In the genomic region with DNA sequence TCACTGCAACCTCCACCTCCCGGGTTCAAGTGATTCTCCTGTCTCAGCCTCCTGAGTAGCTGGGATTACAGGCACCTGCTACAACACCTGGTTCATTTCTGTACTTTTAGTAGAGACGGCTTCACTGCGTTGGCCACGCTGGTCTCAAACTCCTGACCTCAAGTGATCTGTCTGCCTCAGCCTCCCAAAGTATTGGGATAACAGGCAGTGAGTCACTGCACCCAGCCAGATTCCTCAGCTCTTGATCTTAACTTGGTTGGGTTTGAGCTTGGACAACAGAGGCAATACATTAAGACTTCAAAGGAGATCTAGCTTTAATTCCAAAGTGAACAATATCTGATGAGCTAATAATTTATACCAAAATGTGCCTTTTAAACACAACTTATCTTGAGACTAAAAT, we compare ENCODE assay signal across 19 cellular contexts. TPM values are rescaled to one million over a fixed set of nuclear protein-coding genes. Genes with fewer than 3 reads are reported as not detected.
A peak's percentile ranks its signal among the peaks of the same experiment; 100 is the strongest.
DNase-seq lines count a peak whose midpoint lies in the region; ATAC-seq and TF ChIP-seq lines count a peak whose summit lies in the region.
"Had no signal": no experiment of that assay in that cellular context is flagged by ENCODE, and none has a peak within 500 bp of the region (broad histone marks: within the 10 kb centered on the region; RNA-seq: fewer than 3 reads in every experiment).

No MANE protein-coding gene starts in this region.

- H3K27ac ChIP-seq in transverse colon: no peak overlapping the region
- H3K27ac ChIP-seq: left ventricle myocardium inferior, WERI-Rb-1 had no signal

- no peaks in the 10 kb centered on the region for H3K27me3 ChIP-seq in transverse colon
- H3K27me3 ChIP-seq: upper lobe of left lung had no signal

- H3K4me3 ChIP-seq in fibroblast of pulmonary artery (replicated peaks; ENCODE audit: low read depth, low read length) (no peak overlapping the region), transverse colon (no peak overlapping the region)
- H3K4me3 ChIP-seq: left ventricle myocardium inferior, smooth muscle cell, upper lobe of left lung had no signal

- H3K27ac Mint-ChIP-seq in activated T-cell treated with anti-CD3 and anti-CD28 coated beads, Interleukin-2, amount 50 U/mL, for 24 hours: peak overlapping the region; percentile 63
- peak overlapping the region; percentile 35 for H3K27ac Mint-ChIP-seq in activated T-helper 2 cell treated with anti-CD3 and anti-CD28 coated beads, Interferon-gamma antibody, Interleukin-2, Interleukin-4, amounts not matched to agents 10 μg/mL and 5 μg/mL and 100 μg/mL, durations not matched to agents 14 hours and 24 hours and 36 hours
- H3K27ac Mint-ChIP-seq: progenitor cell of endocrine pancreas had no signal

- H3K4me3 Mint-ChIP-seq in activated T-cell treated with anti-CD3 and anti-CD28 coated beads, Interleukin-2, amount 50 U/mL, for 24 hours: no peak overlapping the region
- H3K4me3 Mint-ChIP-seq in activated T-helper 2 cell treated with anti-CD3 and anti-CD28 coated beads, Interferon-gamma antibody, Interleukin-2, Interleukin-4, amounts not matched to agents 10 μg/mL and 5 μg/mL and 100 μg/mL, durations not matched to agents 14 hours and 24 hours and 36 hours (ENCODE audit: low read depth): no peak overlapping the region

- peak; percentile 12 for TF ChIP-seq POLR2A in transverse colon (IDR thresholded peaks at IDR 0.05)

- 95% methylated on average over 4 of the region's 4 CpGs; no CpG with 5 or more reads in 1 of the 2 donors for WGBS in transverse colon (ENCODE audit: low coverage in 1 of 2), 2 donors

- no peaks in the 10 kb centered on the region for H3K9me3 Mint-ChIP-seq in activated T-cell treated with anti-CD3 and anti-CD28 coated beads, Interleukin-2, amount 50 U/mL, for 24 hours
- H3K9me3 Mint-ChIP-seq in activated T-helper 2 cell treated with anti-CD3 and anti-CD28 coated beads, Interferon-gamma antibody, Interleukin-2, Interleukin-4, amounts not matched to agents 10 μg/mL and 5 μg/mL and 100 μg/mL, durations not matched to agents 14 hours and 24 hours and 36 hours: no peaks in the 10 kb centered on the region

- in situ Hi-C loops in transverse colon (cut with MboI; ENCODE audit: low pct_ligation_motif_present in 1 of 4, low pct_unique_long_range_greater_than_20kb in 1 of 4, low sequenced_read_pairs in 3 of 4) (no loop called here), ACHN (cut with HindIII; ENCODE audit: low pct_ligation_motif_present, low pct_unique_long_range_greater_than_20kb, low sequenced_read_pairs) (no loop called here)

- peaks cover 0 to 49% (median 27%) of the 10 kb centered on the region in 4 donors for H3K4me1 ChIP-seq in transverse colon

- no peaks in the 10 kb centered on the region for H3K27me3 Mint-ChIP-seq in activated T-cell treated with anti-CD3 and anti-CD28 coated beads, Interleukin-2, amount 50 U/mL, for 24 hours
- H3K27me3 Mint-ChIP-seq in activated T-helper 2 cell treated with anti-CD3 and anti-CD28 coated beads, Interferon-gamma antibody, Interleukin-2, Interleukin-4, amounts not matched to agents 10 μg/mL and 5 μg/mL and 100 μg/mL, durations not matched to agents 14 hours and 24 hours and 36 hours (ENCODE audit: low read depth): no peaks in the 10 kb centered on the region
- H3K27me3 Mint-ChIP-seq: progenitor cell of endocrine pancreas had no signal

- DNase-seq in activated T-cell treated with anti-CD3 and anti-CD28 coated beads, Interleukin-2, amount 50 U/mL, for 24 hours: no peak
- no peak for DNase-seq in activated T-cell treated with anti-CD3 and anti-CD28 coated beads, Interleukin-2, amount 50 U/mL, for 1 hour
- DNase-seq in activated T-helper 2 cell treated with anti-CD3 and anti-CD28 coated beads, Interferon-gamma antibody, Interleukin-2, Interleukin-4, amounts not matched to agents 10 μg/mL and 5 μg/mL and 100 μg/mL, durations not matched to agents 14 hours and 24 hours and 36 hours (ENCODE audit: low spot score): no peak
- DNase-seq in fibroblast of pulmonary artery (ENCODE audit: low read depth): peak; percentile 21
- no peak for DNase-seq in transverse colon
- DNase-seq in DMS 273 treated with DMSO at 0.1 percent for 48 hours (lab: John Stamatoyannopoulos, UW): no peak
- DNase-seq in ACHN: no peak
- DNase-seq: GDM1; H7; left ventricle myocardium inferior; NCI-H1694; NCI-H2227 treated with DMSO at 0.1 percent for 48 hours; RPMI8226; stimulated activated naive CD8-positive, alpha-beta T cell treated with anti-CD3 and anti-CD28 coated beads, Interleukin-15, Interleukin-2, amounts not matched to agents 100 U/mL and 50 U/mL, for 24 hours; WERI-Rb-1 had no signal

- intact Hi-C loops in activated T-helper 2 cell treated with anti-CD3 and anti-CD28 coated beads, Interferon-gamma antibody, Interleukin-2, Interleukin-4, amounts not matched to agents 10 μg/mL and 5 μg/mL and 100 μg/mL, durations not matched to agents 14 hours and 24 hours and 36 hours (cut with micrococcal nuclease): loop anchor here (10.0 kb wide), 1 partner anchor 159 kb away; a partner anchor contains a TSS
- intact Hi-C loops in transverse colon (cut with DNase I; ENCODE audit: low total_unique reads): no loop called here

- ATAC-seq in HG03521 (IDR thresholded peaks at IDR 0.05; ENCODE audit: unreplicated experiment): no peak
- ATAC-seq: stimulated activated naive CD8-positive, alpha-beta T cell treated with anti-CD3 and anti-CD28 coated beads, Interleukin-15, Interleukin-2, amounts not matched to agents 100 U/mL and 50 U/mL, for 24 hours had no signal

- no peaks in the 10 kb centered on the region for H3K9me3 ChIP-seq in transverse colon
- H3K9me3 ChIP-seq: left ventricle myocardium inferior, upper lobe of left lung had no signal

- no peak for TF ChIP-seq CTCF in fibroblast of pulmonary artery (IDR thresholded peaks at IDR 0.05; ENCODE audit: low read length, missing control alignments)
- TF ChIP-seq CTCF in transverse colon (IDR thresholded peaks at IDR 0.05): no peak

- H3K36me3 Mint-ChIP-seq in activated T-cell treated with anti-CD3 and anti-CD28 coated beads, Interleukin-2, amount 50 U/mL, for 24 hours (ENCODE audit: low read depth): peaks cover 61% of the 10 kb centered on the region
- H3K36me3 Mint-ChIP-seq in activated T-helper 2 cell treated with anti-CD3 and anti-CD28 coated beads, Interferon-gamma antibody, Interleukin-2, Interleukin-4, amounts not matched to agents 10 μg/mL and 5 μg/mL and 100 μg/mL, durations not matched to agents 14 hours and 24 hours and 36 hours (ENCODE audit: low read depth): peaks cover 56% of the 10 kb centered on the region

- peaks cover 77% of the 10 kb centered on the region for H3K4me1 Mint-ChIP-seq in activated T-cell treated with anti-CD3 and anti-CD28 coated beads, Interleukin-2, amount 50 U/mL, for 24 hours (ENCODE audit: low read depth)
- peaks cover 52% of the 10 kb centered on the region for H3K4me1 Mint-ChIP-seq in activated T-helper 2 cell treated with anti-CD3 and anti-CD28 coated beads, Interferon-gamma antibody, Interleukin-2, Interleukin-4, amounts not matched to agents 10 μg/mL and 5 μg/mL and 100 μg/mL, durations not matched to agents 14 hours and 24 hours and 36 hours (ENCODE audit: low read depth)

- TF ChIP-seq EP300 in transverse colon (IDR thresholded peaks at IDR 0.05; ENCODE audit: low read depth): no peak

- peaks cover 0 to 37% (median 16%) of the 10 kb centered on the region in 4 donors for H3K36me3 ChIP-seq in transverse colon

RNA-seq across cellular contexts. Expression of a gene that starts 5.6 kb away (rescaled TPM):
- 151 and 152 TPM in 2 replicates for total RNA-seq in activated T-helper 2 cell treated with anti-CD3 and anti-CD28 coated beads, Interferon-gamma antibody, Interleukin-2, Interleukin-4, amounts not matched to agents 10 μg/mL and 5 μg/mL and 100 μg/mL, durations not matched to agents 14 hours and 24 hours and 36 hours
- total RNA-seq in transverse colon: 100 to 1,000 TPM; 106 to 429 (median 233) TPM

RNA-seq across cellular contexts. Expression of a gene that starts 25.9 kb away (rescaled TPM):
- 0.44 TPM in 1 of 2 replicates, not detected in the other for total RNA-seq in activated T-helper 2 cell treated with anti-CD3 and anti-CD28 coated beads, Interferon-gamma antibody, Interleukin-2, Interleukin-4, amounts not matched to agents 10 μg/mL and 5 μg/mL and 100 μg/mL, durations not matched to agents 14 hours and 24 hours and 36 hours
- 100 to 1,000 TPM in 2 of 4 donors, 10 to 100 TPM in 2; 29.5 to 144 (median 104) TPM for total RNA-seq in transverse colon

RNA-seq across cellular contexts. Expression of a gene that starts 26.4 kb away (rescaled TPM):
- total RNA-seq in activated T-helper 2 cell treated with anti-CD3 and anti-CD28 coated beads, Interferon-gamma antibody, Interleukin-2, Interleukin-4, amounts not matched to agents 10 μg/mL and 5 μg/mL and 100 μg/mL, durations not matched to agents 14 hours and 24 hours and 36 hours: 4.9 and 5.5 TPM in 2 replicates
- 1 to 10 TPM; 3.7 to 6.5 (median 6.1) TPM for total RNA-seq in transverse colon

Comparison
In these comparisons a context has a peak if more than half of its experiments do, and no peak if none do; other contexts are left out.
1. RNA of a gene that starts 25.9 kb away (total RNA-seq): 29.5 to 144 TPM in transverse colon; 0.44 TPM in activated T-helper 2 cell treated with anti-CD3 and anti-CD28 coated beads, Interferon-gamma antibody, Interleukin-2, Interleukin-4, amounts not matched to agents 10 μg/mL and 5 μg/mL and 100 μg/mL, durations not matched to agents 14 hours and 24 hours and 36 hours; every median in the first group is over 10 times any median in the second.